11 cellular contexts compared by ENCODE assay signal in genomic region chr7:6531492-6532279, GRCh38. TPM values are rescaled to one million over a fixed set of nuclear protein-coding genes. Genes with fewer than 3 reads are reported as not detected.
A peak's percentile ranks its signal among the peaks of the same experiment; 100 is the strongest.
DNase-seq lines count a peak whose midpoint lies in the region; ATAC-seq and TF ChIP-seq lines count a peak whose summit lies in the region.
"Had no signal": no experiment of that assay in that cellular context is flagged by ENCODE, and none has a peak within 500 bp of the region (broad histone marks: within the 10 kb centered on the region; RNA-seq: fewer than 3 reads in every experiment).

No MANE protein-coding gene starts in this region.

- TF ChIP-seq CTCF in CD4-positive, alpha-beta T cell (IDR thresholded peaks at IDR 0.05), result no peak
- no peak for TF ChIP-seq CTCF in H9 (conservative IDR thresholded peaks at IDR 0.05)

- no peak overlapping the region for H2BK120ac ChIP-seq in H9 (ENCODE audit: low read depth, low read length, poor library complexity, severe bottlenecking)

- H2AK5ac ChIP-seq in H9 (ENCODE audit: insufficient read length, low read length), result no peak overlapping the region

- ATAC-seq in CD4-positive, alpha-beta T cell (ENCODE audit: poor library complexity), result no peak
- no peak for ATAC-seq in activated naive CD8-positive, alpha-beta T cell treated with anti-CD3 and anti-CD28 coated beads, Interleukin-2, amount 10 ng/mL, durations not matched to agents 7 days and 5 days (ENCODE audit: low read depth)
- no peak for ATAC-seq in naive thymus-derived CD8-positive, alpha-beta T cell
- ATAC-seq in GM21447 (IDR thresholded peaks at IDR 0.05; ENCODE audit: unreplicated experiment) (no peak), GM21717 (IDR thresholded peaks at IDR 0.05; ENCODE audit: unreplicated experiment) (no peak)
- ATAC-seq: gastroesophageal sphincter had no signal

- H3K14ac ChIP-seq in H9 (ENCODE audit: insufficient read depth, low read length), result no peak overlapping the region

- no peaks in the 10 kb centered on the region for H4K20me1 ChIP-seq in H9 (ENCODE audit: control insufficient read depth, insufficient read depth, insufficient read length)

- H3K23ac ChIP-seq in H9 (ENCODE audit: insufficient read length, low read depth, low read length), result no peak overlapping the region

- H3K9me3 ChIP-seq in CD4-positive, alpha-beta T cell (ENCODE audit: control insufficient read depth, low read length), result no peaks in the 10 kb centered on the region
- H3K9me3 ChIP-seq in H9 (ENCODE audit: control insufficient read depth, low read depth, low read length), result no peaks in the 10 kb centered on the region
- H3K9me3 ChIP-seq: gastroesophageal sphincter had no signal

- H3K4me2 ChIP-seq in H9 (ENCODE audit: insufficient read depth, insufficient read length, low read length), result peak overlapping the region; percentile 56

- no peak overlapping the region for H2BK20ac ChIP-seq in H9 (ENCODE audit: low read depth, low read length, poor library complexity, severe bottlenecking)

- H4K8ac ChIP-seq in H9 (replicated peaks; ENCODE audit: insufficient read length, low read depth, low read length), result no peak overlapping the region

- H4K91ac ChIP-seq in H9 (ENCODE audit: insufficient read length, low read depth, low read length), result no peak overlapping the region

- H3K9ac ChIP-seq in H9 (ENCODE audit: extremely low read depth, insufficient read length, low read length), result no peak overlapping the region

- intact Hi-C loops in CD4-positive, alpha-beta T cell (cut with DNase I, micrococcal nuclease), result loop anchor here in 1 of 2 experiments (5.0 kb wide), 1 partner anchor 46 kb away; the partner anchor contains the start of gene ZDHHC4

- H3K18ac ChIP-seq in H9 (ENCODE audit: insufficient read length, low read depth, low read length), result no peak overlapping the region

- peaks cover 19% of the 10 kb centered on the region for H3K23me2 ChIP-seq in H9 (ENCODE audit: insufficient read length, low read depth, low read length, poor library complexity, severe bottlenecking)

- no CpG with 5 or more reads among the region's 19 CpGs for WGBS in H9 (ENCODE audit: extremely low coverage, insufficient read length, low lambda C conversion rate)

- H2BK12ac ChIP-seq in H9 (ENCODE audit: insufficient read length, low read depth, low read length), result no peak overlapping the region

- no peak overlapping the region for H3K27ac ChIP-seq in CD4-positive, alpha-beta T cell (ENCODE audit: low read depth, low read length)
- no peak overlapping the region for H3K27ac ChIP-seq in H9 (ENCODE audit: insufficient read length, low read depth, low read length)
- H3K27ac ChIP-seq: gastroesophageal sphincter, RWPE1 had no signal

- peaks cover 18% of the 10 kb centered on the region for H3K4me1 Mint-ChIP-seq in CD4-positive, alpha-beta T cell (ENCODE audit: low read depth)
- peaks cover 17 to 24% of the 10 kb centered on the region in 2 experiments for H3K4me1 Mint-ChIP-seq in H9
- H3K4me1 Mint-ChIP-seq in activated naive CD8-positive, alpha-beta T cell treated with anti-CD3 and anti-CD28 coated beads, Interleukin-2, amount 10 ng/mL, durations not matched to agents 7 days and 5 days, result peaks cover 17% of the 10 kb centered on the region
- H3K4me1 Mint-ChIP-seq in naive thymus-derived CD8-positive, alpha-beta T cell, result peaks cover 12 to 34% (median 26%) of the 10 kb centered on the region in 4 donors

- H2BK15ac ChIP-seq in H9 (ENCODE audit: low read depth, low read length), result no peak overlapping the region

- H3K27me3 Mint-ChIP-seq in CD4-positive, alpha-beta T cell, result peaks cover 17% of the 10 kb centered on the region
- H3K27me3 Mint-ChIP-seq in H9 (ENCODE audit: low read depth), result peaks cover 90% of the 10 kb centered on the region
- H3K27me3 Mint-ChIP-seq in activated naive CD8-positive, alpha-beta T cell treated with anti-CD3 and anti-CD28 coated beads, Interleukin-2, amount 10 ng/mL, durations not matched to agents 7 days and 5 days, result peaks cover 44% of the 10 kb centered on the region
- peaks cover 1 to 13% (median 12%) of the 10 kb centered on the region in 5 donors for H3K27me3 Mint-ChIP-seq in naive thymus-derived CD8-positive, alpha-beta T cell

- no peak overlapping the region for H2AFZ ChIP-seq in H9 (ENCODE audit: low read length)

- no peaks in the 10 kb centered on the region for H3K36me3 Mint-ChIP-seq in CD4-positive, alpha-beta T cell (ENCODE audit: low read depth)
- H3K36me3 Mint-ChIP-seq in H9 (ENCODE audit: insufficient read depth in 1 of 3, low read depth in 3 of 3), result no peaks in the 10 kb centered on the region
- no peaks in the 10 kb centered on the region for H3K36me3 Mint-ChIP-seq in activated naive CD8-positive, alpha-beta T cell treated with anti-CD3 and anti-CD28 coated beads, Interleukin-2, amount 10 ng/mL, durations not matched to agents 7 days and 5 days
- H3K36me3 Mint-ChIP-seq in naive thymus-derived CD8-positive, alpha-beta T cell, result no peaks in the 10 kb centered on the region

- no peak overlapping the region for H3K27ac Mint-ChIP-seq in CD4-positive, alpha-beta T cell
- H3K27ac Mint-ChIP-seq in H9, result no peak overlapping the region
- no peak overlapping the region for H3K27ac Mint-ChIP-seq in activated naive CD8-positive, alpha-beta T cell treated with anti-CD3 and anti-CD28 coated beads, Interleukin-2, amount 10 ng/mL, durations not matched to agents 7 days and 5 days
- peak overlapping the region in 6 of 10 donors; percentile 38 to 69 (median 58) for H3K27ac Mint-ChIP-seq in naive thymus-derived CD8-positive, alpha-beta T cell

- no peak overlapping the region for H2BK5ac ChIP-seq in H9 (ENCODE audit: insufficient read length, low read length)

- POLR2A ChIA-PET in CD4-positive, alpha-beta T cell (lab: Charles Lee), result interaction anchor here (2.3 kb wide), 1 partner anchor 58 kb away, joined by 5 read pairs; the partner anchor contains the start of gene INTS15
- POLR2A ChIA-PET in activated naive CD8-positive, alpha-beta T cell treated with anti-CD3 and anti-CD28 coated beads, Interleukin-2, amount 10 ng/mL, durations not matched to agents 7 days and 5 days (lab: Charles Lee), result no interaction called here
- POLR2A ChIA-PET in naive thymus-derived CD8-positive, alpha-beta T cell (lab: Charles Lee), result interaction anchor here (1.0 to 2.0 kb wide), 4 partner anchors 23 to 59 kb away, joined by 3 to 15 read pairs (median 5); partner anchors contain the start of gene ZDHHC4

- peaks cover 31% of the 10 kb centered on the region for H3K27me3 ChIP-seq in CD4-positive, alpha-beta T cell (ENCODE audit: control insufficient read depth, insufficient read depth, low read length)
- peaks cover 4% of the 10 kb centered on the region; the same call in 1 of the 2 replicates for H3K27me3 ChIP-seq in H9 (ENCODE audit: insufficient read depth, low read length)

- no peak overlapping the region for H3K56ac ChIP-seq in H9 (ENCODE audit: insufficient read length, low read depth, low read length)

- H3K79me2 ChIP-seq in H9 (ENCODE audit: insufficient read depth, low read length), result no peaks in the 10 kb centered on the region

- no peak for DNase-seq in CD4-positive, alpha-beta T cell
- DNase-seq in H9 (no peak), DMS79 treated with DMSO at 0.1 percent for 48 hours (lab: John Stamatoyannopoulos, UW) (no peak), COR-L47 (lab: John Stamatoyannopoulos, UW) (no peak)
- DNase-seq in activated naive CD8-positive, alpha-beta T cell treated with anti-CD3 and anti-CD28 coated beads, Interleukin-2, amount 10 ng/mL, durations not matched to agents 7 days and 5 days, result no peak
- no peak for DNase-seq in naive thymus-derived CD8-positive, alpha-beta T cell
- DNase-seq: NCI-H2081 treated with DMSO at 0.1 percent for 48 hours had no signal

- no peak overlapping the region for H3T11ph ChIP-seq in H9 (ENCODE audit: low read length)

- no peaks in the 10 kb centered on the region for H3K79me1 ChIP-seq in H9 (ENCODE audit: insufficient read depth, low read depth, low read length, poor library complexity, severe bottlenecking)

- H3K4me3 Mint-ChIP-seq in CD4-positive, alpha-beta T cell, result peak overlapping the region; percentile 84
- H3K4me3 Mint-ChIP-seq in H9, result peak overlapping the region; percentile 75 to 90
- peak overlapping the region; percentile 80 for H3K4me3 Mint-ChIP-seq in activated naive CD8-positive, alpha-beta T cell treated with anti-CD3 and anti-CD28 coated beads, Interleukin-2, amount 10 ng/mL, durations not matched to agents 7 days and 5 days
- peak overlapping the region; percentile 78 to 90 (median 85) for H3K4me3 Mint-ChIP-seq in naive thymus-derived CD8-positive, alpha-beta T cell

- H3K9me3 Mint-ChIP-seq in CD4-positive, alpha-beta T cell, result no peaks in the 10 kb centered on the region
- H3K9me3 Mint-ChIP-seq in H9, result no peaks in the 10 kb centered on the region
- no peaks in the 10 kb centered on the region for H3K9me3 Mint-ChIP-seq in activated naive CD8-positive, alpha-beta T cell treated with anti-CD3 and anti-CD28 coated beads, Interleukin-2, amount 10 ng/mL, durations not matched to agents 7 days and 5 days
- H3K9me3 Mint-ChIP-seq in naive thymus-derived CD8-positive, alpha-beta T cell, result no peaks in the 10 kb centered on the region

- no peak overlapping the region for H3K4ac ChIP-seq in H9 (ENCODE audit: low read depth, low read length)

- H4K5ac ChIP-seq in H9 (ENCODE audit: insufficient read length, low read depth, low read length), result no peak overlapping the region

- H3K4me1 ChIP-seq in H9 (ENCODE audit: insufficient read depth, low read length), result no peaks in the 10 kb centered on the region

- CTCF ChIA-PET in CD4-positive, alpha-beta T cell (lab: Charles Lee), result no interaction called here

RNA-seq across cellular contexts. Expression of gene GRID2IP, which starts 19.6 kb away (rescaled TPM):
- under 1 TPM; 0.36 to 0.39 TPM for total RNA-seq in CD4-positive, alpha-beta T cell
- 1.7 TPM in 2 replicates for total RNA-seq in H9 (2021)
- under 1 TPM; 0.28 to 0.53 TPM for total RNA-seq in activated naive CD8-positive, alpha-beta T cell treated with anti-CD3 and anti-CD28 coated beads, Interleukin-2, amount 10 ng/mL, durations not matched to agents 7 days and 5 days
- total RNA-seq in naive thymus-derived CD8-positive, alpha-beta T cell, result 1 to 10 TPM; 2.6 TPM
- under 1 TPM in 2 of 3 donors, not detected in 1; 0.05 to 0.09 TPM for polyA plus RNA-seq in naive thymus-derived CD8-positive, alpha-beta T cell

RNA-seq across cellular contexts. Expression of gene ZDHHC4, which starts 45.6 kb away (rescaled TPM):
- 10 to 100 TPM; 32.1 to 32.9 TPM for total RNA-seq in CD4-positive, alpha-beta T cell
- 58.9 and 62.0 TPM in 2 replicates for total RNA-seq in H9 (2021)
- 10 to 100 TPM; 38.2 to 44.6 TPM for total RNA-seq in activated naive CD8-positive, alpha-beta T cell treated with anti-CD3 and anti-CD28 coated beads, Interleukin-2, amount 10 ng/mL, durations not matched to agents 7 days and 5 days
- total RNA-seq in naive thymus-derived CD8-positive, alpha-beta T cell, result 10 to 100 TPM; 39.7 to 48.3 TPM
- polyA plus RNA-seq in naive thymus-derived CD8-positive, alpha-beta T cell, result 10 to 100 TPM; 77.2 to 81.0 (median 78.9) TPM

RNA-seq across cellular contexts. Expression of gene KDELR2, which starts 47.7 kb away (rescaled TPM):
- 10 to 100 TPM; 29.6 to 29.7 TPM for total RNA-seq in CD4-positive, alpha-beta T cell
- 86.5 and 91.8 TPM in 2 replicates for total RNA-seq in H9 (2021)
- 10 to 100 TPM; 49.5 to 52.0 TPM for total RNA-seq in activated naive CD8-positive, alpha-beta T cell treated with anti-CD3 and anti-CD28 coated beads, Interleukin-2, amount 10 ng/mL, durations not matched to agents 7 days and 5 days
- total RNA-seq in naive thymus-derived CD8-positive, alpha-beta T cell, result 10 to 100 TPM; 33.1 to 35.3 TPM
- polyA plus RNA-seq in naive thymus-derived CD8-positive, alpha-beta T cell, result 10 to 100 TPM; 39.2 to 51.1 (median 42.0) TPM

RNA-seq across cellular contexts. Expression of gene INTS15, which starts 58.1 kb away (rescaled TPM):
- total RNA-seq in CD4-positive, alpha-beta T cell, result 10 to 100 TPM; 39.3 to 41.8 TPM
- 41.9 and 42.9 TPM in 2 replicates for total RNA-seq in H9 (2021)
- 10 to 100 TPM; 42.8 to 47.3 TPM for total RNA-seq in activated naive CD8-positive, alpha-beta T cell treated with anti-CD3 and anti-CD28 coated beads, Interleukin-2, amount 10 ng/mL, durations not matched to agents 7 days and 5 days
- total RNA-seq in naive thymus-derived CD8-positive, alpha-beta T cell, result 10 to 100 TPM; 57.4 to 61.8 TPM
- 10 to 100 TPM; 29.4 to 43.3 (median 30.2) TPM for polyA plus RNA-seq in naive thymus-derived CD8-positive, alpha-beta T cell

Comparison
In these comparisons a context has a peak if more than half of its experiments do, and no peak if none do; other contexts are left out.
1. H3K27ac Mint-ChIP-seq: peak in naive thymus-derived CD8-positive, alpha-beta T cell (6 of 10); none in CD4-positive, alpha-beta T cell (single experiment), H9 (0 of 3) and activated naive CD8-positive, alpha-beta T cell treated with anti-CD3 and anti-CD28 coated beads, Interleukin-2, amount 10 ng/mL, durations not matched to agents 7 days and 5 days (single experiment).
2. Peak in every context shown above with its lines, with median percentiles within 50 percentile points of each other: H3K4me3 Mint-ChIP-seq.